Comparison of ENCODE assay signal across 17 cellular contexts in genomic region chr5:69312459-69313160, GRCh38.
"Had no signal": no experiment of that assay in that cellular context is flagged by ENCODE, and none has a peak within 500 bp of the region (broad histone marks: within the 10 kb centered on the region; RNA-seq: fewer than 3 reads in every experiment).

No MANE protein-coding gene starts in this region.

- H2AFZ ChIP-seq: hepatocyte had no signal

- FAIRE-seq: islet of Langerhans, TTC549 had no signal

- H3K79me2 ChIP-seq: hepatocyte had no signal

- H3K4me1 Mint-ChIP-seq: natural killer cell, T-helper 17 cell had no signal

- DNase-seq: activated CD4-positive, alpha-beta T cell treated with anti-CD3 and anti-CD28 coated beads for 48 hours; activated CD4-positive, CD25-positive, alpha-beta regulatory T cell; activated gamma-delta T cell; dermis blood vessel endothelial cell; effector memory CD4-positive, alpha-beta T cell; foreskin fibroblast; left cardiac atrium; natural killer cell; nucleus accumbens; sigmoid colon; stimulated activated naive CD4-positive, alpha-beta T cell; T-helper 17 cell; thyroid gland had no signal

- H3K27me3 Mint-ChIP-seq: activated naive CD8-positive, alpha-beta T cell; T-helper 17 cell had no signal

- H3K27ac Mint-ChIP-seq: activated naive CD8-positive, alpha-beta T cell; natural killer cell; T-helper 17 cell had no signal

- H3K27ac ChIP-seq: hepatocyte, sigmoid colon, thyroid gland had no signal

- H3K4me2 ChIP-seq: hepatocyte had no signal

- ATAC-seq: left cardiac atrium, T-helper 17 cell had no signal

- H3K9me3 ChIP-seq: sigmoid colon, thyroid gland had no signal

- H3K27me3 ChIP-seq: hepatocyte, sigmoid colon, thyroid gland had no signal

- H3K4me3 Mint-ChIP-seq: activated naive CD8-positive, alpha-beta T cell; natural killer cell; T-helper 17 cell had no signal

- H3K4me3 ChIP-seq: hepatocyte, sigmoid colon, thyroid gland had no signal

- H3K9me3 Mint-ChIP-seq: natural killer cell had no signal

- H3K4me1 ChIP-seq: sigmoid colon, thyroid gland had no signal
